8 cellular contexts compared by ENCODE assay signal in genomic region chrX:48957477-48957826, GRCh38. TPM values are rescaled to one million over a fixed set of nuclear protein-coding genes. Genes with fewer than 3 reads are reported as not detected.
DNase-seq lines count a peak whose midpoint lies in the region; ATAC-seq lines count a peak whose summit lies in the region.

Gene OTUD5 (minus strand): TSS chrX:48957607. CDS start chrX:48957570, 37 bp downstream.

- H3K36me3 Mint-ChIP-seq in naive B cell: no peaks in the 10 kb centered on the region

- DNase-seq in NCI-H1417 (lab: John Stamatoyannopoulos, UW) (peak in 2 of 3 experiments; percentile 65 to 78), NCI-H1417 treated with DMSO at 0.1 percent for 48 hours (lab: John Stamatoyannopoulos, UW) (no peak), NCI-H345 (lab: John Stamatoyannopoulos, UW) (peak; percentile 83), epithelial cell of prostate (ENCODE audit: low read depth, low spot score) (no peak), naive B cell (peak; percentile 79)
- peak; percentile 77 for DNase-seq in activated CD8-positive, alpha-beta memory T cell treated with anti-CD3 and anti-CD28 coated beads, Interleukin-2, amount 50 U/mL, for 4 hours
- DNase-seq in stimulated activated naive CD4-positive, alpha-beta T cell (lab: John Stamatoyannopoulos, UW): peak; percentile 73 to 94 (median 81)

- H3K27ac ChIP-seq in epithelial cell of prostate: peak within 1 kb of the TSS; percentile 91

- peaks cover 31 to 65% (median 37%) of the 10 kb centered on the region in 3 donors for H3K4me1 Mint-ChIP-seq in naive B cell

- ATAC-seq in HG02884 (IDR thresholded peaks at IDR 0.05; ENCODE audit: unreplicated experiment) (peak; percentile 32), naive B cell (ENCODE audit: low read depth in 2 of 2) (peak; percentile 50 to 52)

- H3K9me3 Mint-ChIP-seq in naive B cell: no peaks in the 10 kb centered on the region

- peak within 1 kb of the TSS; percentile 95 to 99 (median 98) for H3K4me3 Mint-ChIP-seq in naive B cell

- no peaks in the 10 kb centered on the region for H3K27me3 Mint-ChIP-seq in naive B cell

- peak within 1 kb of the TSS; percentile 100 for H3K27ac Mint-ChIP-seq in naive B cell

RNA-seq across cellular contexts. Expression of gene OTUD5, which starts in this region (rescaled TPM):
- 10 to 100 TPM; 27.6 to 53.2 (median 39.1) TPM for polyA plus RNA-seq in naive B cell (ENCODE audit: low read depth in 6 of 6)

Comparison
In these comparisons a context has a peak if more than half of its experiments do, and no peak if none do; other contexts are left out.
1. DNase-seq: peak in NCI-H1417 (2 of 3), NCI-H345 (single experiment), activated CD8-positive, alpha-beta memory T cell treated with anti-CD3 and anti-CD28 coated beads, Interleukin-2, amount 50 U/mL, for 4 hours (single experiment), naive B cell (single experiment) and stimulated activated naive CD4-positive, alpha-beta T cell (6 of 6); none in NCI-H1417 treated with DMSO at 0.1 percent for 48 hours (single experiment) and epithelial cell of prostate (single experiment).